In genomic region chr22:36163497-36163896, GRCh38 we compare ENCODE assay signal across 18 cellular contexts. TPM values are rescaled to one million over a fixed set of nuclear protein-coding genes. Genes with fewer than 3 reads are reported as not detected.
DNase-seq lines count a peak whose midpoint lies in the region; ATAC-seq, FAIRE-seq and TF ChIP-seq lines count a peak whose summit lies in the region.
"Had no signal": no experiment of that assay in that cellular context is flagged by ENCODE, and none has a peak within 500 bp of the region (broad histone marks: within the 10 kb centered on the region; RNA-seq: fewer than 3 reads in every experiment).

No MANE protein-coding gene starts in this region.

- no peaks in the 10 kb centered on the region for H3K9me3 ChIP-seq in CD4-positive, alpha-beta T cell (ENCODE audit: control insufficient read depth, low read length)
- H3K9me3 ChIP-seq in colonic mucosa, result no peaks in the 10 kb centered on the region
- H3K9me3 ChIP-seq: gastroesophageal sphincter had no signal

- no peaks in the 10 kb centered on the region for H3K9me3 Mint-ChIP-seq in CD4-positive, alpha-beta T cell
- peaks cover 0 to 1% (median 0%) of the 10 kb centered on the region in 3 donors for H3K9me3 Mint-ChIP-seq in IgD-negative memory B cell
- H3K9me3 Mint-ChIP-seq: neural progenitor cell had no signal

- H3K4me3 Mint-ChIP-seq in CD4-positive, alpha-beta T cell, result no peak overlapping the region
- H3K4me3 Mint-ChIP-seq in IgD-negative memory B cell, result peak overlapping the region; percentile 44 to 97 (median 90)
- H3K4me3 Mint-ChIP-seq: neural progenitor cell had no signal

- no peak for DNase-seq in CD4-positive, alpha-beta T cell
- DNase-seq in colonic mucosa (no peak), dermis blood vessel endothelial cell (no peak), D721Med (ENCODE audit: insufficient read length, low spot score) (no peak), medulla oblongata (ENCODE audit: extremely low spot score) (no peak)
- DNase-seq: activated gamma-delta T cell treated with Interleukin-2 at 50 U/mL for 16 hours, DMS79 treated with DMSO at 0.1 percent for 48 hours, NCI-H1092, NCI-H69, substantia nigra had no signal

- ATAC-seq in CD4-positive, alpha-beta T cell (ENCODE audit: poor library complexity), result no peak
- ATAC-seq: gastroesophageal sphincter, Panc1 had no signal

- H3K4me1 Mint-ChIP-seq in CD4-positive, alpha-beta T cell (ENCODE audit: low read depth), result peaks cover 65% of the 10 kb centered on the region
- H3K4me1 Mint-ChIP-seq in IgD-negative memory B cell, result peaks cover 48 to 70% (median 68%) of the 10 kb centered on the region in 3 donors

- H3K4me3 ChIP-seq in colonic mucosa, result no peak overlapping the region
- no peak overlapping the region for H3K4me3 ChIP-seq in skin epidermis
- H3K4me3 ChIP-seq: gastroesophageal sphincter, neural progenitor cell, SK-N-MC had no signal

- FAIRE-seq in D721Med (lab: Jason Lieb, UNC), result no peak
- FAIRE-seq: colon had no signal

- peak overlapping the region; percentile 93 for H3K27ac ChIP-seq in CD4-positive, alpha-beta T cell (ENCODE audit: low read depth, low read length)
- peak overlapping the region; percentile 60 for H3K27ac ChIP-seq in colonic mucosa
- H3K27ac ChIP-seq in skin epidermis, result peak overlapping the region in 12 of 21 experiments; percentile 37 to 99 (median 72)
- H3K27ac ChIP-seq: neural progenitor cell, SK-N-MC had no signal

- H3K9ac ChIP-seq in colonic mucosa (ENCODE audit: low read depth in 2 of 2, low read length in 2 of 2), result no peak overlapping the region
- H3K9ac ChIP-seq: neural progenitor cell had no signal

- no peak for TF ChIP-seq CTCF in CD4-positive, alpha-beta T cell (IDR thresholded peaks at IDR 0.05)
- TF ChIP-seq CTCF in colonic mucosa (IDR thresholded peaks at IDR 0.05), result no peak
- no peak for TF ChIP-seq CTCF in D721Med (IDR thresholded peaks at IDR 0.05; ENCODE audit: insufficient read depth, missing control alignments)

- intact Hi-C loops in CD4-positive, alpha-beta T cell (cut with DNase I, micrococcal nuclease), result no loop called here
- intact Hi-C loops in colonic mucosa (cut with DNase I), result no loop called here

- H3K27me3 ChIP-seq in CD4-positive, alpha-beta T cell (ENCODE audit: control insufficient read depth, insufficient read depth, low read length), result no peaks in the 10 kb centered on the region
- H3K27me3 ChIP-seq in colonic mucosa, result no peaks in the 10 kb centered on the region
- H3K27me3 ChIP-seq: gastroesophageal sphincter, neural progenitor cell had no signal

- CTCF ChIA-PET in CD4-positive, alpha-beta T cell (lab: Charles Lee), result interaction anchor here (1.0 to 3.1 kb wide), 2 partner anchors 11 to 16 kb away, joined by 4 to 11 read pairs; no protein-coding TSS in a partner anchor

- H3K27me3 Mint-ChIP-seq in CD4-positive, alpha-beta T cell, result no peaks in the 10 kb centered on the region
- H3K27me3 Mint-ChIP-seq in IgD-negative memory B cell, result no peaks in the 10 kb centered on the region

- POLR2A ChIA-PET in CD4-positive, alpha-beta T cell (lab: Charles Lee), result interaction anchor here (1.3 to 1.6 kb wide), 2 partner anchors 8 to 14 kb away, joined by 4 read pairs; no protein-coding TSS in a partner anchor

- H3K36me3 Mint-ChIP-seq in CD4-positive, alpha-beta T cell (ENCODE audit: low read depth), result peaks cover 19% of the 10 kb centered on the region
- H3K36me3 Mint-ChIP-seq in IgD-negative memory B cell, result no peaks in the 10 kb centered on the region
- H3K36me3 Mint-ChIP-seq: neural progenitor cell had no signal

- H3K36me3 ChIP-seq in colonic mucosa, result no peaks in the 10 kb centered on the region
- H3K36me3 ChIP-seq: gastroesophageal sphincter, neural progenitor cell had no signal

- peak overlapping the region; percentile 92 for H3K27ac Mint-ChIP-seq in CD4-positive, alpha-beta T cell
- H3K27ac Mint-ChIP-seq in IgD-negative memory B cell, result peak overlapping the region; percentile 94 to 97 (median 95)
- H3K27ac Mint-ChIP-seq: neural progenitor cell had no signal

- H3K4me1 ChIP-seq in colonic mucosa, result no peaks in the 10 kb centered on the region
- H3K4me1 ChIP-seq: neural progenitor cell had no signal

RNA-seq across cellular contexts. Expression of gene APOL3, which starts 2.9 kb away (rescaled TPM):
- total RNA-seq in CD4-positive, alpha-beta T cell, result 100 to 1,000 TPM; 111 to 116 TPM
- 52.0 TPM for polyA plus RNA-seq in IgD-negative memory B cell
- total RNA-seq in colonic mucosa (1 to 10 TPM; 5.9 to 9.6 TPM), dermis blood vessel endothelial cell (212 and 214 TPM in 2 replicates)

RNA-seq across cellular contexts. Expression of gene APOL4, which starts 38.1 kb away (rescaled TPM):
- total RNA-seq in CD4-positive, alpha-beta T cell, result not detected
- polyA plus RNA-seq in IgD-negative memory B cell, result not detected
- total RNA-seq in colonic mucosa, result 1 to 10 TPM; 1.9 to 2.3 TPM
- 2.4 and 3.1 TPM in 2 replicates for total RNA-seq in dermis blood vessel endothelial cell
- total RNA-seq: epithelial cell of proximal tubule had no signal

Comparison
In these comparisons a context has a peak if more than half of its experiments do, and no peak if none do; other contexts are left out.
1. RNA of gene APOL3, which starts 2.9 kb away (total RNA-seq): 212 to 214 TPM in dermis blood vessel endothelial cell and 111 to 116 TPM in CD4-positive, alpha-beta T cell; 5.9 to 9.6 TPM in colonic mucosa; every median in the first group is over 10 times any median in the second.
2. Peak in every context shown above with its lines, with median percentiles within 50 percentile points of each other: H3K27ac ChIP-seq.